In the genomic region with DNA sequence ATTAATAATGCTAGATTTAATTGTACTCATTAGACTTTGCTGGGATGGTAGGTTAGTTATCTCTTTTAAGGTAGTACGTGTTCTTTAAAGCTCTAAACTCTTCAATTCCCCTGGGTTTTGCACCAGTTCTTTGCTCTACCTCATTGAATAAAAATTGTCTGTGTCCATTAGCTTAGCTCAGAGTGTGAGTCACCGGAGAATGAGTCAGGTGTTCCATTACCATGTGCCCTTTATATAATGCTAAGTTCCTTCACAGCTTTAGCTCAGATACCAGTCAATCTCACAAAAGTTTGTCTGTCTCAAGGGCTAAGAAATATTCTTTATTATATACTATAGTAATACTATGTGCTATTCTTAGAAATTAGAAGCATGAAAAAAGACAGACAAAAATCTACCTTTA, we compare ENCODE assay signal across 13 cellular contexts.
DNase-seq lines count a peak whose midpoint lies in the region; ATAC-seq, FAIRE-seq and TF ChIP-seq lines count a peak whose summit lies in the region.
"Had no signal": no experiment of that assay in that cellular context is flagged by ENCODE, and none has a peak within 500 bp of the region (broad histone marks: within the 10 kb centered on the region; RNA-seq: fewer than 3 reads in every experiment).

No MANE protein-coding gene starts in this region.

- ATAC-seq in body of pancreas = peak; percentile 40

- peak; percentile 53 for DNase-seq in AG08395 (ENCODE audit: low spot score)
- peak; percentile 23 for DNase-seq in HTR-8/SVneo (ENCODE audit: insufficient read length, low spot score)
- DNase-seq in body of pancreas = peak in 2 of 4 donors; percentile 21 to 25
- peak; percentile 90 for DNase-seq in kidney glomerular epithelial cell (lab: John Stamatoyannopoulos, UW)
- no peak for DNase-seq in NCI-H748 treated with DMSO at 0.1 percent for 48 hours (lab: John Stamatoyannopoulos, UW)
- no peak for DNase-seq in NK-92 treated with Interleukin-12 subunit alpha and Interleukin-12 subunit beta, amount 100 ng/mL, for 24 hours (lab: John Stamatoyannopoulos, UW)
- DNase-seq in NCI-H345 treated with DMSO at 0.1 percent for 48 hours (lab: John Stamatoyannopoulos, UW; ENCODE audit: unreplicated experiment) = no peak
- DNase-seq in activated naive CD8-positive, alpha-beta T cell treated with anti-CD3 and anti-CD28 coated beads for 36 hours = no peak
- DNase-seq: left cardiac atrium; NCI-H1092; stimulated activated naive CD4-positive, alpha-beta T cell treated with Interleukin-2 at 50 U/mL for 16 hours had no signal

- no peak overlapping the region for H3K4me3 ChIP-seq in body of pancreas

- TF ChIP-seq CTCF in body of pancreas (IDR thresholded peaks at IDR 0.05) = no peak

- no peak for FAIRE-seq in HTR-8/SVneo (lab: Jason Lieb, UNC)
- FAIRE-seq: colon, D721Med had no signal

- no peak overlapping the region for H3K4me3 Mint-ChIP-seq in activated naive CD8-positive, alpha-beta T cell treated with anti-CD3 and anti-CD28 coated beads for 36 hours

- H3K27me3 Mint-ChIP-seq in activated naive CD8-positive, alpha-beta T cell treated with anti-CD3 and anti-CD28 coated beads for 36 hours = no peaks in the 10 kb centered on the region

- no peaks in the 10 kb centered on the region for H3K27me3 ChIP-seq in body of pancreas

- no peak overlapping the region for H3K27ac Mint-ChIP-seq in activated naive CD8-positive, alpha-beta T cell treated with anti-CD3 and anti-CD28 coated beads for 36 hours

- H3K36me3 Mint-ChIP-seq in activated naive CD8-positive, alpha-beta T cell treated with anti-CD3 and anti-CD28 coated beads for 36 hours = no peaks in the 10 kb centered on the region

- no peaks in the 10 kb centered on the region for H3K9me3 ChIP-seq in body of pancreas

- H3K9me3 Mint-ChIP-seq in activated naive CD8-positive, alpha-beta T cell treated with anti-CD3 and anti-CD28 coated beads for 36 hours = peaks cover 3% of the 10 kb centered on the region

- TF ChIP-seq POLR2A in body of pancreas (IDR thresholded peaks at IDR 0.05) = no peak

- H3K4me1 ChIP-seq in body of pancreas = peaks cover 4% of the 10 kb centered on the region

- intact Hi-C loops in body of pancreas (cut with DNase I) = no loop called here

- no peaks in the 10 kb centered on the region for H3K36me3 ChIP-seq in body of pancreas (replicated peaks in 1 of 2; ENCODE audit: insufficient read depth in 1 of 2, low read depth in 2 of 2)

- 84 to 87% methylated on average over 2 of the region's 2 CpGs for WGBS in body of pancreas, 2 donors

- H3K4me1 Mint-ChIP-seq in activated naive CD8-positive, alpha-beta T cell treated with anti-CD3 and anti-CD28 coated beads for 36 hours = no peaks in the 10 kb centered on the region

- H3K27ac ChIP-seq in body of pancreas = no peak overlapping the region

Comparison
In these comparisons a context has a peak if more than half of its experiments do, and no peak if none do; other contexts are left out.
1. DNase-seq: peak in AG08395 (single experiment), HTR-8/SVneo (single experiment) and kidney glomerular epithelial cell (single experiment); none in NCI-H748 treated with DMSO at 0.1 percent for 48 hours (single experiment), NK-92 treated with Interleukin-12 subunit alpha and Interleukin-12 subunit beta, amount 100 ng/mL, for 24 hours (single experiment), NCI-H345 treated with DMSO at 0.1 percent for 48 hours (single experiment) and activated naive CD8-positive, alpha-beta T cell treated with anti-CD3 and anti-CD28 coated beads for 36 hours (single experiment).